9 cellular contexts compared by ENCODE assay signal in genomic region chr7:145168427-145168826, GRCh38.
"Had no signal": no experiment of that assay in that cellular context is flagged by ENCODE, and none has a peak within 500 bp of the region (broad histone marks: within the 10 kb centered on the region; RNA-seq: fewer than 3 reads in every experiment).

No MANE protein-coding gene starts in this region.

- H2AFZ ChIP-seq: GM23248, GM23338 had no signal

- H3K9ac ChIP-seq: GM23248 had no signal

- H3K4me3 ChIP-seq: GM23248, GM23338, HAP-1 had no signal

- DNase-seq: GM23248, GOT3, H7, H9, HCEC 1CT, HFFc6 had no signal

- FAIRE-seq: H54 had no signal

- H3K4me1 ChIP-seq: HAP-1 had no signal

- H3K36me3 ChIP-seq: HAP-1 had no signal

- H3K4me2 ChIP-seq: GM23338 had no signal

- H3K9me3 ChIP-seq: HAP-1 had no signal

- H3K27ac ChIP-seq: GM23248 had no signal
